ENCODE assay signal across 9 cellular contexts in genomic region chr17:71084219-71084618, GRCh38.
A peak's percentile ranks its signal among the peaks of the same experiment; 100 is the strongest.
DNase-seq lines count a peak whose midpoint lies in the region; ATAC-seq and TF ChIP-seq lines count a peak whose summit lies in the region.
"Had no signal": no experiment of that assay in that cellular context is flagged by ENCODE, and none has a peak within 500 bp of the region (broad histone marks: within the 10 kb centered on the region; RNA-seq: fewer than 3 reads in every experiment).

No MANE protein-coding gene starts in this region.

- TF ChIP-seq CTCF in epithelial cell of proximal tubule (conservative IDR thresholded peaks at IDR 0.05; ENCODE audit: low read depth, low read length): peak; percentile 62

- peaks cover 5 to 10% of the 10 kb centered on the region in 2 donors for H3K9me3 Mint-ChIP-seq in stimulated activated naive CD8-positive, alpha-beta T cell treated with anti-CD3 and anti-CD28 coated beads, Interleukin-15, amount 100 ng/mL, for 72 hours

- no peaks in the 10 kb centered on the region for H3K4me1 Mint-ChIP-seq in stimulated activated naive CD8-positive, alpha-beta T cell treated with anti-CD3 and anti-CD28 coated beads, Interleukin-15, amount 100 ng/mL, for 72 hours
- H3K4me1 Mint-ChIP-seq in T-helper 17 cell: no peaks in the 10 kb centered on the region
- H3K4me1 Mint-ChIP-seq: activated naive CD8-positive, alpha-beta T cell treated with anti-CD3 and anti-CD28 coated beads, Interleukin-2, amount 10 ng/mL, durations not matched to agents 7 days and 5 days had no signal

- no peak overlapping the region for H3K27ac Mint-ChIP-seq in stimulated activated naive CD8-positive, alpha-beta T cell treated with anti-CD3 and anti-CD28 coated beads, Interleukin-15, amount 100 ng/mL, for 72 hours
- no peak overlapping the region for H3K27ac Mint-ChIP-seq in T-helper 17 cell
- H3K27ac Mint-ChIP-seq: activated naive CD8-positive, alpha-beta T cell treated with anti-CD3 and anti-CD28 coated beads, Interleukin-2, amount 10 ng/mL, durations not matched to agents 7 days and 5 days had no signal

- no peak overlapping the region for H3K4me3 Mint-ChIP-seq in stimulated activated naive CD8-positive, alpha-beta T cell treated with anti-CD3 and anti-CD28 coated beads, Interleukin-15, amount 100 ng/mL, for 72 hours
- H3K4me3 Mint-ChIP-seq in T-helper 17 cell: no peak overlapping the region
- H3K4me3 Mint-ChIP-seq: activated naive CD8-positive, alpha-beta T cell treated with anti-CD3 and anti-CD28 coated beads, Interleukin-2, amount 10 ng/mL, durations not matched to agents 7 days and 5 days had no signal

- no peaks in the 10 kb centered on the region for H3K9me3 ChIP-seq in T-helper 17 cell (ENCODE audit: control insufficient read depth, low read length, poor library complexity, severe bottlenecking)

- no peak for ATAC-seq in stimulated activated naive CD8-positive, alpha-beta T cell treated with anti-CD3 and anti-CD28 coated beads, Interleukin-15, Interleukin-2, amounts not matched to agents 100 U/mL and 50 U/mL, for 24 hours
- ATAC-seq in stimulated activated naive CD8-positive, alpha-beta T cell treated with anti-CD3 and anti-CD28 coated beads, Interleukin-15, amount 100 ng/mL, for 72 hours: no peak
- ATAC-seq in GM18517 (IDR thresholded peaks at IDR 0.05; ENCODE audit: unreplicated experiment) (no peak), T-helper 17 cell (no peak)

- H3K27me3 Mint-ChIP-seq in stimulated activated naive CD8-positive, alpha-beta T cell treated with anti-CD3 and anti-CD28 coated beads, Interleukin-15, amount 100 ng/mL, for 72 hours: no peaks in the 10 kb centered on the region
- H3K27me3 Mint-ChIP-seq in T-helper 17 cell: no peaks in the 10 kb centered on the region
- H3K27me3 Mint-ChIP-seq: activated naive CD8-positive, alpha-beta T cell treated with anti-CD3 and anti-CD28 coated beads, Interleukin-2, amount 10 ng/mL, durations not matched to agents 7 days and 5 days had no signal

- H3K36me3 Mint-ChIP-seq in T-helper 17 cell (ENCODE audit: low read depth): peaks cover 2% of the 10 kb centered on the region
- H3K36me3 Mint-ChIP-seq: activated naive CD8-positive, alpha-beta T cell treated with anti-CD3 and anti-CD28 coated beads, Interleukin-2, amount 10 ng/mL, durations not matched to agents 7 days and 5 days had no signal

- no peak overlapping the region for H3K4me3 ChIP-seq in epithelial cell of proximal tubule (ENCODE audit: low read depth, low read length)

- peak; percentile 2 for DNase-seq in stimulated activated naive CD8-positive, alpha-beta T cell treated with anti-CD3 and anti-CD28 coated beads, Interleukin-15, Interleukin-2, amounts not matched to agents 100 U/mL and 50 U/mL, for 24 hours
- no peak for DNase-seq in stimulated activated naive CD8-positive, alpha-beta T cell treated with anti-CD3 and anti-CD28 coated beads, Interleukin-15, amount 100 ng/mL, for 72 hours
- DNase-seq in NCI-H69 (lab: John Stamatoyannopoulos, UW) (peak; percentile 71), epithelial cell of proximal tubule (ENCODE audit: low read depth) (no peak), stromal cell of bone marrow (ENCODE audit: low read depth) (peak; percentile 11), T-helper 17 cell (no peak)
- DNase-seq in activated CD8-positive, alpha-beta memory T cell treated with anti-CD3 and anti-CD28 coated beads, Interleukin-2, amount 50 U/mL, for 48 hours: no peak
- DNase-seq: activated naive CD8-positive, alpha-beta T cell treated with anti-CD3 and anti-CD28 coated beads, Interleukin-2, amount 10 ng/mL, durations not matched to agents 7 days and 5 days had no signal

Comparison
In these comparisons a context has a peak if more than half of its experiments do, and no peak if none do; other contexts are left out.
1. DNase-seq: peak in stimulated activated naive CD8-positive, alpha-beta T cell treated with anti-CD3 and anti-CD28 coated beads, Interleukin-15, Interleukin-2, amounts not matched to agents 100 U/mL and 50 U/mL, for 24 hours (single experiment), NCI-H69 (single experiment) and stromal cell of bone marrow (single experiment); none in stimulated activated naive CD8-positive, alpha-beta T cell treated with anti-CD3 and anti-CD28 coated beads, Interleukin-15, amount 100 ng/mL, for 72 hours (0 of 2), epithelial cell of proximal tubule (single experiment), activated CD8-positive, alpha-beta memory T cell treated with anti-CD3 and anti-CD28 coated beads, Interleukin-2, amount 50 U/mL, for 48 hours (single experiment) and T-helper 17 cell (0 of 3).